ENCODE assay signal across 8 cellular contexts in the genomic region with DNA sequence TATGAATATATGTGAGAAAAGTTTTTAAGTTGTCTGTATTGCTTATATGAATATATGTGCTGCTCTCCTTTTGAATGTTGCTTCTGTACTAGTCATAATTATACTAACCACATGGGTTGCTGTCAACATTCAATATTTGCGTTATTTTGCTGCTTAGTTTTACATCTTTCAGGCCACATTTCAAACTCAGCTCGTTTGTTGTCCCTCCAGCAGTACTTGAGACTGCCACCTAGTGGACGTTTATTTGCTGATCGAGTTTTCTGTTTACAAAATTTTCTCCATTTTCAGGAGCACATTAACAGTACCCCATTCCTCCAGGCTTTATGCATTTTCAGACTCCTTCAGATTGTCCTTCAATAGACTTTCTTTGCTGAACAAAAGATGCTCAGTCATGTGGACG.
DNase-seq lines count a peak whose midpoint lies in the region; ATAC-seq and TF ChIP-seq lines count a peak whose summit lies in the region.

No MANE protein-coding gene starts in this region.

- H2BK15ac ChIP-seq in mesendoderm (replicated peaks; ENCODE audit: low read depth), result no peak overlapping the region

- H3K36me3 ChIP-seq in CD8-positive, alpha-beta T cell (ENCODE audit: insufficient read depth, low read length), result no peaks in the 10 kb centered on the region
- no peaks in the 10 kb centered on the region for H3K36me3 ChIP-seq in NT2/D1 (ENCODE audit: insufficient read depth, insufficient read length, low read length)
- H3K36me3 ChIP-seq in mesendoderm (ENCODE audit: control insufficient read depth, insufficient read depth, low read length), result no peaks in the 10 kb centered on the region

- no peak overlapping the region for H3K4me3 ChIP-seq in CD8-positive, alpha-beta T cell (ENCODE audit: low read depth, low read length)
- H3K4me3 ChIP-seq in GM12865 (ENCODE audit: low read depth, low read length), result no peak overlapping the region
- H3K4me3 ChIP-seq in NT2/D1 (ENCODE audit: insufficient read length, low read depth), result no peak overlapping the region
- H3K4me3 ChIP-seq in mesendoderm (ENCODE audit: low read length), result no peak overlapping the region

- no peak overlapping the region for H2BK5ac ChIP-seq in mesendoderm (ENCODE audit: low read length)

- CTCF ChIA-PET in CD8-positive, alpha-beta T cell (lab: Charles Lee), result interaction anchor here (0.6 to 5.3 kb wide), 19 partner anchors 12 to 277 kb away, joined by 3 to 83 read pairs (median 3); no protein-coding TSS in a partner anchor
- CTCF ChIA-PET in activated CD4-positive, alpha-beta memory T cell treated with anti-CD3 and anti-CD28 coated beads for 36 hours (lab: Charles Lee), result interaction anchor here (0.6 to 4.3 kb wide), 16 partner anchors 9 to 276 kb away, joined by 3 to 75 read pairs (median 4); no protein-coding TSS in a partner anchor

- peaks cover 3% of the 10 kb centered on the region for H3K4me1 Mint-ChIP-seq in CD8-positive, alpha-beta T cell (ENCODE audit: low read depth)
- peaks cover 10% of the 10 kb centered on the region for H3K4me1 Mint-ChIP-seq in activated CD4-positive, alpha-beta memory T cell treated with anti-CD3 and anti-CD28 coated beads for 36 hours (ENCODE audit: low read depth)

- H2BK120ac ChIP-seq in mesendoderm (ENCODE audit: low read depth, low read length), result no peak overlapping the region

- no peak overlapping the region for H3K4me2 ChIP-seq in mesendoderm (ENCODE audit: low read length)

- no peaks in the 10 kb centered on the region for H3K79me1 ChIP-seq in mesendoderm (ENCODE audit: low read length)

- H3K4me3 Mint-ChIP-seq in CD8-positive, alpha-beta T cell, result no peak overlapping the region
- H3K4me3 Mint-ChIP-seq in activated CD4-positive, alpha-beta memory T cell treated with anti-CD3 and anti-CD28 coated beads for 36 hours, result no peak overlapping the region

- H3K79me2 ChIP-seq in mesendoderm (ENCODE audit: control insufficient read depth, insufficient read depth, low read length), result no peaks in the 10 kb centered on the region

- no peak overlapping the region for H4K5ac ChIP-seq in mesendoderm (ENCODE audit: low read length)

- H3K4ac ChIP-seq in mesendoderm (ENCODE audit: low read depth, low read length), result no peak overlapping the region

- peak; percentile 20 for TF ChIP-seq CTCF in CD8-positive, alpha-beta T cell (IDR thresholded peaks at IDR 0.05)
- TF ChIP-seq CTCF in GM12865 (IDR thresholded peaks at IDR 0.05; ENCODE audit: insufficient read depth, low read depth, low read length, missing control alignments), result peak; percentile 53

- DNase-seq in CD8-positive, alpha-beta T cell, result peak in 3 of 7 experiments; percentile 11 to 36 (median 23)
- peak; percentile 36 for DNase-seq in GM12865 (ENCODE audit: low read depth)
- peak; percentile 32 for DNase-seq in NT2/D1 (ENCODE audit: low read depth, low spot score)
- DNase-seq in cerebellar cortex (ENCODE audit: low spot score), result peak; percentile 56
- peak; percentile 47 for DNase-seq in mesendoderm
- DNase-seq in activated CD4-positive, alpha-beta memory T cell treated with anti-CD3 and anti-CD28 coated beads for 36 hours, result no peak

- H3K18ac ChIP-seq in mesendoderm (ENCODE audit: low read length), result no peak overlapping the region

- intact Hi-C loops in CD8-positive, alpha-beta T cell (cut with DNase I, micrococcal nuclease), result loop anchor here (1.0 to 10.0 kb wide), 2 partner anchors 84 to 276 kb away; no protein-coding TSS in a partner anchor
- intact Hi-C loops in activated CD4-positive, alpha-beta memory T cell treated with anti-CD3 and anti-CD28 coated beads for 36 hours (cut with micrococcal nuclease), result loop anchor here (1.0 kb wide), 1 partner anchor 84 kb away; no protein-coding TSS in a partner anchor

- WGBS in mesendoderm (ENCODE audit: extremely low coverage, insufficient coverage, low lambda C conversion rate), result no CpG with 5 or more reads among the region's 5 CpGs

- H3K9me3 Mint-ChIP-seq in CD8-positive, alpha-beta T cell, result no peaks in the 10 kb centered on the region
- no peaks in the 10 kb centered on the region for H3K9me3 Mint-ChIP-seq in activated CD4-positive, alpha-beta memory T cell treated with anti-CD3 and anti-CD28 coated beads for 36 hours

- no peak overlapping the region for H3K23ac ChIP-seq in mesendoderm (ENCODE audit: low read length)

- H3K36me3 Mint-ChIP-seq in CD8-positive, alpha-beta T cell, result no peaks in the 10 kb centered on the region
- no peaks in the 10 kb centered on the region for H3K36me3 Mint-ChIP-seq in activated CD4-positive, alpha-beta memory T cell treated with anti-CD3 and anti-CD28 coated beads for 36 hours

- H3K9ac ChIP-seq in NT2/D1 (ENCODE audit: insufficient read length, low read depth), result no peak overlapping the region
- H3K9ac ChIP-seq in mesendoderm (ENCODE audit: low read length), result no peak overlapping the region

- no peak overlapping the region for H3K27ac ChIP-seq in CD8-positive, alpha-beta T cell (ENCODE audit: low read depth, low read length)
- no peak overlapping the region for H3K27ac ChIP-seq in mesendoderm (ENCODE audit: low read depth, low read length)

- H3K27me3 Mint-ChIP-seq in CD8-positive, alpha-beta T cell (ENCODE audit: low read depth), result no peaks in the 10 kb centered on the region
- no peaks in the 10 kb centered on the region for H3K27me3 Mint-ChIP-seq in activated CD4-positive, alpha-beta memory T cell treated with anti-CD3 and anti-CD28 coated beads for 36 hours

- H2AK5ac ChIP-seq in mesendoderm (ENCODE audit: low read length), result no peak overlapping the region

- peak; percentile 29 for ATAC-seq in CD8-positive, alpha-beta T cell
- no peak for ATAC-seq in GM21786 (IDR thresholded peaks at IDR 0.05; ENCODE audit: unreplicated experiment)
- ATAC-seq in GM19467 (IDR thresholded peaks at IDR 0.05; ENCODE audit: unreplicated experiment), result no peak

- H3K56ac ChIP-seq in mesendoderm (ENCODE audit: low read length), result peak overlapping the region; percentile 22

- H3K27ac Mint-ChIP-seq in CD8-positive, alpha-beta T cell, result no peak overlapping the region
- H3K27ac Mint-ChIP-seq in activated CD4-positive, alpha-beta memory T cell treated with anti-CD3 and anti-CD28 coated beads for 36 hours, result no peak overlapping the region

- no peaks in the 10 kb centered on the region for H3K9me3 ChIP-seq in CD8-positive, alpha-beta T cell (ENCODE audit: low read length)
- H3K9me3 ChIP-seq in NT2/D1 (ENCODE audit: insufficient read depth, low read length), result no peaks in the 10 kb centered on the region

- no peaks in the 10 kb centered on the region for H3K4me1 ChIP-seq in CD8-positive, alpha-beta T cell (ENCODE audit: insufficient read depth, low read length)
- H3K4me1 ChIP-seq in NT2/D1 (ENCODE audit: insufficient read depth, insufficient read length) (no peaks in the 10 kb centered on the region), mesendoderm (ENCODE audit: control insufficient read depth, low read depth, low read length) (no peaks in the 10 kb centered on the region)

- POLR2A ChIA-PET in CD8-positive, alpha-beta T cell (lab: Charles Lee), result interaction anchor here (1.0 to 1.5 kb wide), 3 partner anchors 24 to 83 kb away, joined by 3 to 5 read pairs (median 4); no protein-coding TSS in a partner anchor
- POLR2A ChIA-PET in activated CD4-positive, alpha-beta memory T cell treated with anti-CD3 and anti-CD28 coated beads for 36 hours (lab: Charles Lee), result no interaction called here

- H3K27me3 ChIP-seq in CD8-positive, alpha-beta T cell (ENCODE audit: insufficient read depth, low read length), result no peaks in the 10 kb centered on the region
- no peaks in the 10 kb centered on the region for H3K27me3 ChIP-seq in NT2/D1 (ENCODE audit: insufficient read depth, insufficient read length)
- H3K27me3 ChIP-seq in mesendoderm (ENCODE audit: insufficient read depth, low read length, poor library complexity), result no peaks in the 10 kb centered on the region

- H4K8ac ChIP-seq in mesendoderm (ENCODE audit: low read depth, low read length), result no peak overlapping the region
